Comparison of ENCODE assay signal across 8 cellular contexts in the genomic region with DNA sequence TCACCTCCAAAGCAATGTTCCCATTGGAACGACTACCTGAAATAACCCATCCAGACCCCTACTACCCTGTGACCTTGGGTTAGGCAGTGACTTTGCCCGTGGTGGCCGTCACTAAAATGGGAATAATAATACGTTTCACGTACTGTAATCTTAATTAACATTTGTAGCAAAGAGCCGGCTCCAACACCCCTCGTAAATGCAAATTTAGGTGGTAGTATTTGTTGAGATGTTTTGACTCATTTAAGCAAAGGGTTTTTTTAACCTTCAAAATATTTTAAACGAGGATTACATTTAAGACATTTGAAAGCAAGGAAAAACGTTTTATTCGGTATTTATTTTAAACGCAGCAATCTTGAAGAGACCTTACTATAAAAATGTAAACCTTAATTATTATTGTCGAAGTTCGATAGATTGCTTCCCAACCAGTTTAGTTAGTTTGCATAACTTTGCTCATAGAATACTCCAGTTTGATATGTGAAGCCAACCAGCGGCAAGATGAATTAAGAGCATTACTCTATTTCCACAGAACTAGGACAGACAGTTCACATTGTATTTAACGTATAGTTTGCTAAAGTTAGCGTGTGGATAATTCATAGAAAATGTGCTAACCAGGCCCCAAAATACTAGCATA. TPM values are rescaled to one million over a fixed set of nuclear protein-coding genes. Genes with fewer than 3 reads are reported as not detected.
DNase-seq lines count a peak whose midpoint lies in the region; ATAC-seq, FAIRE-seq and TF ChIP-seq lines count a peak whose summit lies in the region.

No MANE protein-coding gene starts in this region.

- POLR2A ChIA-PET in HEK293 (lab: Yijun Ruan, JAX) = interaction anchor here (0.6 to 3.7 kb wide), 15 partner anchors 7 to 558 kb away, joined by 3 to 20 read pairs (median 3); a partner anchor contains a TSS

- H3K4me1 ChIP-seq in HEK293 (ENCODE audit: control insufficient read depth, insufficient read depth, low read length) (peaks cover 4% of the 10 kb centered on the region; the same call in 1 of the 2 replicates), stomach (peaks cover 23 to 53% (median 40%) of the 10 kb centered on the region in 4 donors)

- no peak for TF ChIP-seq EP300 in stomach (IDR thresholded peaks at IDR 0.05)

- H3K27ac ChIP-seq in C4-2B (peak overlapping the region; percentile 96), HEK293 (ENCODE audit: extremely low read depth, low read depth, low read length) (peak overlapping the region; percentile 98), stomach (peak overlapping the region; percentile 99 to 100 (median 100))

- H3K4me3 ChIP-seq in HEK293 (ENCODE audit: low read depth, low read length) (peak overlapping the region; percentile 82), stomach (peak overlapping the region; percentile 72 to 86 (median 84))

- H3K27ac Mint-ChIP-seq in activated naive CD8-positive, alpha-beta T cell treated with anti-CD3 and anti-CD28 coated beads for 36 hours = peak overlapping the region; percentile 99

- TF ChIP-seq CTCF in C4-2B (conservative IDR thresholded peaks at IDR 0.05) = no peak
- TF ChIP-seq CTCF in HEK293 (tag by site-specific recombination; IDR thresholded peaks at IDR 0.05) = no peak
- no peak for TF ChIP-seq CTCF in stomach (IDR thresholded peaks at IDR 0.05)

- peak overlapping the region; percentile 99 for H3K4me3 Mint-ChIP-seq in activated naive CD8-positive, alpha-beta T cell treated with anti-CD3 and anti-CD28 coated beads for 36 hours

- H3K36me3 Mint-ChIP-seq in activated naive CD8-positive, alpha-beta T cell treated with anti-CD3 and anti-CD28 coated beads for 36 hours = peaks cover 12% of the 10 kb centered on the region

- FAIRE-seq in islet of Langerhans (lab: Jason Lieb, UNC) = peak; percentile 56

- DNase-seq in activated naive CD8-positive, alpha-beta T cell treated with anti-CD3 and anti-CD28 coated beads for 36 hours = no peak
- DNase-seq in stomach (no peak), NCI-H1092 treated with DMSO at 0.1 percent for 48 hours (lab: John Stamatoyannopoulos, UW) (no peak), AG08396 (ENCODE audit: low spot score) (no peak)

- CTCF ChIA-PET in HEK293 (lab: Yijun Ruan, JAX) = interaction anchor here (0.6 to 5.9 kb wide), 8 partner anchors 14 to 530 kb away, joined by 3 to 47 read pairs (median 3); no protein-coding TSS in a partner anchor

- H3K4me1 Mint-ChIP-seq in activated naive CD8-positive, alpha-beta T cell treated with anti-CD3 and anti-CD28 coated beads for 36 hours = peaks cover 11% of the 10 kb centered on the region

- no peaks in the 10 kb centered on the region for H3K9me3 Mint-ChIP-seq in activated naive CD8-positive, alpha-beta T cell treated with anti-CD3 and anti-CD28 coated beads for 36 hours

- WGBS in stomach, 5 donors = 0 to 1% (median 1%) methylated on average over 16 of the region's 16 CpGs

- H3K36me3 ChIP-seq in HEK293 (ENCODE audit: control insufficient read depth in 2 of 2, insufficient read depth in 1 of 2, low read length in 2 of 2) = peaks cover 0 to 5% of the 10 kb centered on the region in 2 experiments; a peak in 1 of 3 replicates
- no peaks in the 10 kb centered on the region for H3K36me3 ChIP-seq in stomach

- TF ChIP-seq POLR2A in stomach (IDR thresholded peaks at IDR 0.05) = no peak

- intact Hi-C loops in stomach (cut with DNase I; ENCODE audit: low total_unique reads) = no loop called here

- H3K27me3 Mint-ChIP-seq in activated naive CD8-positive, alpha-beta T cell treated with anti-CD3 and anti-CD28 coated beads for 36 hours = no peaks in the 10 kb centered on the region

- no peak for ATAC-seq in GM18511 (IDR thresholded peaks at IDR 0.05; ENCODE audit: unreplicated experiment)

- no peaks in the 10 kb centered on the region for H3K27me3 ChIP-seq in stomach

- H3K9me3 ChIP-seq in HEK293 (ENCODE audit: control insufficient read depth, insufficient read depth, low read depth, low read length) (no peaks in the 10 kb centered on the region), stomach (no peaks in the 10 kb centered on the region)

TF ChIP-seq in HEK293, 187 proteins besides CTCF, POLR2A, EP300 and RAD21 (continues in another document):
- TF ChIP-seq ZEB2 (tag by site-specific recombination; IDR thresholded peaks at IDR 0.05) (no peak), TCF7L2 (IDR thresholded peaks at IDR 0.05; ENCODE audit: borderline replicate concordance, low read depth, low read length) (no peak), ZNF433 (tag by site-specific recombination; IDR thresholded peaks at IDR 0.05; ENCODE audit: low read depth) (no peak), ZNF555 (tag by site-specific recombination; conservative IDR thresholded peaks at IDR 0.05) (no peak), ZSCAN16 (tag by site-specific recombination; IDR thresholded peaks at IDR 0.05) (no peak), ZNF169 (tag by site-specific recombination; IDR thresholded peaks at IDR 0.05) (no peak)
- TF ChIP-seq, protein P1, sequence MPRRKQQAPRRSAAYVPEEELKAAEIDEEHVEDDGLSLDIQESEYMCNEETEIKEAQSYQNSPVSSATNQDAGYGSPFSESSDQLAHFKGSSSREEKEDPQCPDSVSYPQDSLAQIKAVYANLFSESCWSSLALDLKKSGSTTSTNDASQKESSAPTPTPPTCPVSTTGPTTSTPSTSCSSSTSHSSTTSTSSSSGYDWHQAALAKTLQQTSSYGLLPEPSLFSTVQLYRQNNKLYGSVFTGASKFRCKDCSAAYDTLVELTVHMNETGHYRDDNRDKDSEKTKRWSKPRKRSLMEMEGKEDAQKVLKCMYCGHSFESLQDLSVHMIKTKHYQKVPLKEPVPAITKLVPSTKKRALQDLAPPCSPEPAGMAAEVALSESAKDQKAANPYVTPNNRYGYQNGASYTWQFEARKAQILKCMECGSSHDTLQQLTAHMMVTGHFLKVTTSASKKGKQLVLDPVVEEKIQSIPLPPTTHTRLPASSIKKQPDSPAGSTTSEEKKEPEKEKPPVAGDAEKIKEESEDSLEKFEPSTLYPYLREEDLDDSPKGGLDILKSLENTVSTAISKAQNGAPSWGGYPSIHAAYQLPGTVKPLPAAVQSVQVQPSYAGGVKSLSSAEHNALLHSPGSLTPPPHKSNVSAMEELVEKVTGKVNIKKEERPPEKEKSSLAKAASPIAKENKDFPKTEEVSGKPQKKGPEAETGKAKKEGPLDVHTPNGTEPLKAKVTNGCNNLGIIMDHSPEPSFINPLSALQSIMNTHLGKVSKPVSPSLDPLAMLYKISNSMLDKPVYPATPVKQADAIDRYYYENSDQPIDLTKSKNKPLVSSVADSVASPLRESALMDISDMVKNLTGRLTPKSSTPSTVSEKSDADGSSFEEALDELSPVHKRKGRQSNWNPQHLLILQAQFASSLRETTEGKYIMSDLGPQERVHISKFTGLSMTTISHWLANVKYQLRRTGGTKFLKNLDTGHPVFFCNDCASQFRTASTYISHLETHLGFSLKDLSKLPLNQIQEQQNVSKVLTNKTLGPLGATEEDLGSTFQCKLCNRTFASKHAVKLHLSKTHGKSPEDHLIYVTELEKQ (tag by site-specific recombination; IDR thresholded peaks at IDR 0.05; ENCODE audit: borderline replicate concordance) = no peak
- TF ChIP-seq, protein P2, sequence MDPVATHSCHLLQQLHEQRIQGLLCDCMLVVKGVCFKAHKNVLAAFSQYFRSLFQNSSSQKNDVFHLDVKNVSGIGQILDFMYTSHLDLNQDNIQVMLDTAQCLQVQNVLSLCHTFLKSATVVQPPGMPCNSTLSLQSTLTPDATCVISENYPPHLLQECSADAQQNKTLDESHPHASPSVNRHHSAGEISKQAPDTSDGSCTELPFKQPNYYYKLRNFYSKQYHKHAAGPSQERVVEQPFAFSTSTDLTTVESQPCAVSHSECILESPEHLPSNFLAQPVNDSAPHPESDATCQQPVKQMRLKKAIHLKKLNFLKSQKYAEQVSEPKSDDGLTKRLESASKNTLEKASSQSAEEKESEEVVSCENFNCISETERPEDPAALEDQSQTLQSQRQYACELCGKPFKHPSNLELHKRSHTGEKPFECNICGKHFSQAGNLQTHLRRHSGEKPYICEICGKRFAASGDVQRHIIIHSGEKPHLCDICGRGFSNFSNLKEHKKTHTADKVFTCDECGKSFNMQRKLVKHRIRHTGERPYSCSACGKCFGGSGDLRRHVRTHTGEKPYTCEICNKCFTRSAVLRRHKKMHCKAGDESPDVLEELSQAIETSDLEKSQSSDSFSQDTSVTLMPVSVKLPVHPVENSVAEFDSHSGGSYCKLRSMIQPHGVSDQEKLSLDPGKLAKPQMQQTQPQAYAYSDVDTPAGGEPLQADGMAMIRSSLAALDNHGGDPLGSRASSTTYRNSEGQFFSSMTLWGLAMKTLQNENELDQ (tag by site-specific recombination; IDR thresholded peaks at IDR 0.05; ENCODE audit: low read depth) = no peak
- TF ChIP-seq, protein P3, sequence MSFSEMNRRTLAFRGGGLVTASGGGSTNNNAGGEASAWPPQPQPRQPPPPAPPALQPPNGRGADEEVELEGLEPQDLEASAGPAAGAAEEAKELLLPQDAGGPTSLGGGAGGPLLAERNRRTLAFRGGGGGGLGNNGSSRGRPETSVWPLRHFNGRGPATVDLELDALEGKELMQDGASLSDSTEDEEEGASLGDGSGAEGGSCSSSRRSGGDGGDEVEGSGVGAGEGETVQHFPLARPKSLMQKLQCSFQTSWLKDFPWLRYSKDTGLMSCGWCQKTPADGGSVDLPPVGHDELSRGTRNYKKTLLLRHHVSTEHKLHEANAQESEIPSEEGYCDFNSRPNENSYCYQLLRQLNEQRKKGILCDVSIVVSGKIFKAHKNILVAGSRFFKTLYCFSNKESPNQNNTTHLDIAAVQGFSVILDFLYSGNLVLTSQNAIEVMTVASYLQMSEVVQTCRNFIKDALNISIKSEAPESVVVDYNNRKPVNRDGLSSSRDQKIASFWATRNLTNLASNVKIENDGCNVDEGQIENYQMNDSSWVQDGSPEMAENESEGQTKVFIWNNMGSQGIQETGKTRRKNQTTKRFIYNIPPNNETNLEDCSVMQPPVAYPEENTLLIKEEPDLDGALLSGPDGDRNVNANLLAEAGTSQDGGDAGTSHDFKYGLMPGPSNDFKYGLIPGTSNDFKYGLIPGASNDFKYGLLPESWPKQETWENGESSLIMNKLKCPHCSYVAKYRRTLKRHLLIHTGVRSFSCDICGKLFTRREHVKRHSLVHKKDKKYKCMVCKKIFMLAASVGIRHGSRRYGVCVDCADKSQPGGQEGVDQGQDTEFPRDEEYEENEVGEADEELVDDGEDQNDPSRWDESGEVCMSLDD (tag by site-specific recombination; IDR thresholded peaks at IDR 0.05) = no peak

RNA-seq across cellular contexts. Expression of a gene that starts 1.4 kb away (rescaled TPM):
- total RNA-seq in activated naive CD8-positive, alpha-beta T cell treated with anti-CD3 and anti-CD28 coated beads for 36 hours = 10 to 100 TPM; 18.5 to 19.9 TPM
- total RNA-seq in stomach = 10 to 100 TPM in 4 of 5 donors, 1 to 10 TPM in 1; 2.6 to 80.4 (median 28.5) TPM
- polyA plus RNA-seq in stomach = 1 to 10 TPM; 2.8 to 5.6 (median 4.1) TPM
